Comparison of ENCODE assay signal across 10 cellular contexts in genomic region chr2:120348134-120349103, GRCh38. TPM values are rescaled to one million over a fixed set of nuclear protein-coding genes. Genes with fewer than 3 reads are reported as not detected.
DNase-seq lines count a peak whose midpoint lies in the region; ATAC-seq and TF ChIP-seq lines count a peak whose summit lies in the region.
"Had no signal": no experiment of that assay in that cellular context is flagged by ENCODE, and none has a peak within 500 bp of the region (broad histone marks: within the 10 kb centered on the region; RNA-seq: fewer than 3 reads in every experiment).

No MANE protein-coding gene starts in this region.

- H3K79me2 ChIP-seq in mesendoderm (ENCODE audit: control insufficient read depth, insufficient read depth, low read length) = no peaks in the 10 kb centered on the region

- H3K9ac ChIP-seq in mesendoderm (ENCODE audit: low read length) = no peak overlapping the region
- H3K9ac ChIP-seq: KMS-11 had no signal

- H2BK15ac ChIP-seq in mesendoderm (replicated peaks; ENCODE audit: low read depth) = no peak overlapping the region

- WGBS in suprapubic skin = 50% methylated on average over 15 of the region's 15 CpGs
- WGBS in mesendoderm (ENCODE audit: extremely low coverage, insufficient coverage, low lambda C conversion rate) = no CpG with 5 or more reads among the region's 15 CpGs

- H3K4me1 Mint-ChIP-seq in endothelial cell (ENCODE audit: unreplicated experiment) = peaks cover 9% of the 10 kb centered on the region

- no peak overlapping the region for H3K23ac ChIP-seq in mesendoderm (ENCODE audit: low read length)

- H3K36me3 Mint-ChIP-seq in endothelial cell (ENCODE audit: low read depth, unreplicated experiment) = peaks cover 9% of the 10 kb centered on the region

- TF ChIP-seq CTCF in endothelial cell (IDR thresholded peaks at IDR 0.05; ENCODE audit: unreplicated experiment) (no peak), suprapubic skin (IDR thresholded peaks at IDR 0.05) (no peak)

- H3K9me3 ChIP-seq in suprapubic skin = no peaks in the 10 kb centered on the region
- H3K9me3 ChIP-seq: ascending aorta had no signal

- H3K79me1 ChIP-seq in mesendoderm (ENCODE audit: low read length) = no peaks in the 10 kb centered on the region

- H4K5ac ChIP-seq in mesendoderm (ENCODE audit: low read length) = no peak overlapping the region

- peak; percentile 14 for DNase-seq in NCI-H1436 (lab: John Stamatoyannopoulos, UW)
- DNase-seq in NCI-H1436 treated with DMSO at 0.1 percent for 48 hours (lab: John Stamatoyannopoulos, UW) = no peak
- DNase-seq in NCI-H2171 treated with DMSO at 0.1 percent for 48 hours (lab: John Stamatoyannopoulos, UW) = peak; percentile 62
- DNase-seq in endothelial cell (ENCODE audit: low spot score) = no peak
- no peak for DNase-seq in suprapubic skin (ENCODE audit: low spot score in 2 of 2)
- DNase-seq in mesendoderm = no peak
- DNase-seq in epidermal melanocyte (ENCODE audit: insufficient read length, low spot score) = no peak

- no peak overlapping the region for H3K56ac ChIP-seq in mesendoderm (ENCODE audit: low read length)

- no peak overlapping the region for H2BK5ac ChIP-seq in mesendoderm (ENCODE audit: low read length)

- no peak overlapping the region for H3K27ac ChIP-seq in suprapubic skin
- H3K27ac ChIP-seq in mesendoderm (ENCODE audit: low read depth, low read length) = no peak overlapping the region
- H3K27ac ChIP-seq: ascending aorta, KMS-11 had no signal

- H3K4me2 ChIP-seq in mesendoderm (ENCODE audit: low read length) = no peak overlapping the region
- H3K4me2 ChIP-seq: KMS-11 had no signal

- H3K4me3 Mint-ChIP-seq in endothelial cell (ENCODE audit: unreplicated experiment) = peak overlapping the region; percentile 69

- TF ChIP-seq EP300 in suprapubic skin (IDR thresholded peaks at IDR 0.05) = no peak

- no peak overlapping the region for H3K4ac ChIP-seq in mesendoderm (ENCODE audit: low read depth, low read length)

- H3K27me3 Mint-ChIP-seq in endothelial cell (ENCODE audit: unreplicated experiment) = peaks cover 16% of the 10 kb centered on the region

- H3K27me3 ChIP-seq in suprapubic skin (peaks cover 29% of the 10 kb centered on the region), mesendoderm (ENCODE audit: insufficient read depth, low read length, poor library complexity) (peaks cover 55% of the 10 kb centered on the region)
- H3K27me3 ChIP-seq: ascending aorta had no signal

- H3K4me3 ChIP-seq in suprapubic skin (peak overlapping the region; percentile 77), mesendoderm (ENCODE audit: low read length) (no peak overlapping the region)

- H4K8ac ChIP-seq in mesendoderm (ENCODE audit: low read depth, low read length) = no peak overlapping the region

- no peak overlapping the region for H2AK5ac ChIP-seq in mesendoderm (ENCODE audit: low read length)

- no peak overlapping the region for H3K18ac ChIP-seq in mesendoderm (ENCODE audit: low read length)

- H3K36me3 ChIP-seq in suprapubic skin (peaks cover 20% of the 10 kb centered on the region), mesendoderm (ENCODE audit: control insufficient read depth, insufficient read depth, low read length) (no peaks in the 10 kb centered on the region)
- H3K36me3 ChIP-seq: ascending aorta had no signal

- H3K27ac Mint-ChIP-seq in endothelial cell (ENCODE audit: unreplicated experiment) = no peak overlapping the region

- ATAC-seq in GM19455 (IDR thresholded peaks at IDR 0.05; ENCODE audit: unreplicated experiment) = no peak

- peaks cover 38% of the 10 kb centered on the region for H3K4me1 ChIP-seq in suprapubic skin
- no peaks in the 10 kb centered on the region for H3K4me1 ChIP-seq in mesendoderm (ENCODE audit: control insufficient read depth, low read depth, low read length)

- no peaks in the 10 kb centered on the region for H3K9me3 Mint-ChIP-seq in endothelial cell (ENCODE audit: unreplicated experiment)

- no peak overlapping the region for H2BK120ac ChIP-seq in mesendoderm (ENCODE audit: low read depth, low read length)

- no peak for TF ChIP-seq POLR2A in suprapubic skin (IDR thresholded peaks at IDR 0.05)

RNA-seq across cellular contexts. Expression of gene INHBB, which starts 2.5 kb away (rescaled TPM):
- total RNA-seq in endothelial cell (ENCODE audit: unreplicated experiment) = 4.7 TPM
- total RNA-seq in suprapubic skin = 10 to 100 TPM; 12.1 to 26.1 (median 18.2) TPM
- 0.01 TPM for polyA plus RNA-seq in mesendoderm (2013, experiment 1 of 2)
- polyA plus RNA-seq in mesendoderm (2013, experiment 2 of 2) = 0.01 TPM

Comparison
In these comparisons a context has a peak if more than half of its experiments do, and no peak if none do; other contexts are left out.
1. DNase-seq: peak in NCI-H1436 (single experiment) and NCI-H2171 treated with DMSO at 0.1 percent for 48 hours (single experiment); none in NCI-H1436 treated with DMSO at 0.1 percent for 48 hours (single experiment), endothelial cell (single experiment), suprapubic skin (0 of 2), mesendoderm (single experiment) and epidermal melanocyte (single experiment).